36 cellular contexts compared by ENCODE assay signal in genomic region chr13:23365652-23366051, GRCh38.
"Had no signal": no experiment of that assay in that cellular context is flagged by ENCODE, and none has a peak within 500 bp of the region (broad histone marks: within the 10 kb centered on the region; RNA-seq: fewer than 3 reads in every experiment).

No MANE protein-coding gene starts in this region.

- H3K4me2 ChIP-seq: smooth muscle cell had no signal

- H3K9me3 Mint-ChIP-seq: activated naive CD4-positive, alpha-beta T cell treated with anti-CD3 and anti-CD28 coated beads, Interleukin-2, amount 50 U/mL, for 24 hours; activated naive CD8-positive, alpha-beta T cell treated with anti-CD3 and anti-CD28 coated beads, Interleukin-2, amount 50 U/mL, for 24 hours; activated T-helper 2 cell treated with anti-CD3 and anti-CD28 coated beads, Interferon-gamma antibody, Interleukin-2, Interleukin-4, amounts not matched to agents 10 μg/mL and 5 μg/mL and 100 μg/mL, durations not matched to agents 14 hours and 24 hours and 36 hours; endodermal cell; immature natural killer cell; memory B cell; naive thymus-derived CD4-positive, alpha-beta T cell; stimulated activated naive B cell treated with anti-CD40 and anti-IgM and Interleukin-4, amounts not matched to agents 10 μg/mL and 1 μg/mL and 100 μg/mL, for 72 hours; T-helper 2 cell treated with Interferon-gamma antibody and Interleukin-4, amounts not matched to agents 5 μg/mL and 100 μg/mL, for 36 hours had no signal

- H3K27ac ChIP-seq: breast epithelium, epithelial cell of prostate, esophagus squamous epithelium, heart left ventricle, pancreas, psoas muscle, sigmoid colon, stomach, thyroid gland, upper lobe of left lung, vagina had no signal

- ATAC-seq: activated CD4-positive, alpha-beta T cell treated with anti-CD3 and anti-CD28 coated beads for 36 hours; activated CD8-positive, alpha-beta memory T cell treated with anti-CD3 and anti-CD28 coated beads, Interleukin-2, amount 10 ng/mL, durations not matched to agents 7 days and 5 days; activated CD8-positive, alpha-beta T cell treated with anti-CD3 and anti-CD28 coated beads, Interleukin-2, amount 10 ng/mL, durations not matched to agents 7 days and 5 days; activated naive CD8-positive, alpha-beta T cell treated with anti-CD3 and anti-CD28 coated beads, Interleukin-2, amount 50 U/mL, for 24 hours; heart left ventricle; left colon; naive thymus-derived CD4-positive, alpha-beta T cell; pancreas; psoas muscle; stimulated activated naive B cell treated with anti-CD40 and anti-IgM and Interleukin-4, amounts not matched to agents 10 μg/mL and 1 μg/mL and 100 μg/mL, for 72 hours had no signal

- H3K9me3 ChIP-seq: breast epithelium, esophagus squamous epithelium, heart left ventricle, pancreas, psoas muscle, sigmoid colon, stomach, thyroid gland, upper lobe of left lung, vagina had no signal

- DNase-seq: activated CD4-positive, alpha-beta T cell treated with anti-CD3 and anti-CD28 coated beads for 36 hours; activated CD4-positive, CD25-positive, alpha-beta regulatory T cell; activated CD8-positive, alpha-beta memory T cell treated with anti-CD3 and anti-CD28 coated beads, Interleukin-2, amount 10 ng/mL, durations not matched to agents 7 days and 5 days; activated CD8-positive, alpha-beta T cell treated with anti-CD3 and anti-CD28 coated beads, Interleukin-2, amount 10 ng/mL, durations not matched to agents 7 days and 5 days; activated naive CD8-positive, alpha-beta T cell treated with anti-CD3 and anti-CD28 coated beads, Interleukin-2, amount 50 U/mL, for 24 hours; activated T-cell treated with anti-CD3 and anti-CD28 coated beads, Interleukin-2, amount 50 U/mL, for 48 hours; amygdala; central memory CD4-positive, alpha-beta T cell; endodermal cell; esophagus squamous epithelium; heart left ventricle; hypothalamus; immature natural killer cell; kidney; left colon; midbrain; naive thymus-derived CD4-positive, alpha-beta T cell; nucleus accumbens; pancreas; psoas muscle; sigmoid colon; stimulated activated CD4-positive, alpha-beta T cell treated with anti-CD3 and anti-CD28 coated beads, Interleukin-1b, Interleukin-23, amount 100 ng/mL, for 48 hours; stimulated activated CD4-positive, alpha-beta T cell treated with anti-CD3 and anti-CD28 coated beads, Interleukin-4, amount 100 ng/mL, for 4 hours; stimulated activated CD8-positive, alpha-beta memory T cell treated with anti-CD3 and anti-CD28 coated beads, Interleukin-4, amount 100 ng/mL, for 48 hours; stimulated activated naive B cell treated with anti-CD40 and anti-IgM and Interleukin-4, amounts not matched to agents 10 μg/mL and 1 μg/mL and 100 μg/mL, for 72 hours; stomach; thyroid gland; upper lobe of left lung had no signal

- H3K4me3 Mint-ChIP-seq: activated CD4-positive, alpha-beta T cell treated with anti-CD3 and anti-CD28 coated beads for 36 hours; activated CD8-positive, alpha-beta memory T cell treated with anti-CD3 and anti-CD28 coated beads, Interleukin-2, amount 10 ng/mL, durations not matched to agents 7 days and 5 days; activated CD8-positive, alpha-beta T cell treated with anti-CD3 and anti-CD28 coated beads, Interleukin-2, amount 10 ng/mL, durations not matched to agents 7 days and 5 days; activated naive CD4-positive, alpha-beta T cell treated with anti-CD3 and anti-CD28 coated beads, Interleukin-2, amount 50 U/mL, for 24 hours; activated naive CD8-positive, alpha-beta T cell treated with anti-CD3 and anti-CD28 coated beads, Interleukin-2, amount 50 U/mL, for 24 hours; endodermal cell; immature natural killer cell; memory B cell; naive thymus-derived CD4-positive, alpha-beta T cell; stimulated activated naive B cell treated with anti-CD40 and anti-IgM and Interleukin-4, amounts not matched to agents 10 μg/mL and 1 μg/mL and 100 μg/mL, for 72 hours; T-helper 2 cell treated with Interferon-gamma antibody and Interleukin-4, amounts not matched to agents 5 μg/mL and 100 μg/mL, for 36 hours had no signal

- H3K4me1 ChIP-seq: breast epithelium, esophagus squamous epithelium, pancreas, psoas muscle, sigmoid colon, stomach, thyroid gland, upper lobe of left lung, vagina had no signal

- H3K4me3 ChIP-seq: breast epithelium, esophagus squamous epithelium, heart left ventricle, pancreas, psoas muscle, sigmoid colon, smooth muscle cell, stomach, thyroid gland, upper lobe of left lung, vagina had no signal

- H3K27me3 ChIP-seq: breast epithelium, esophagus squamous epithelium, heart left ventricle, pancreas, sigmoid colon, stomach, thyroid gland, upper lobe of left lung, vagina had no signal

- H3K4me1 Mint-ChIP-seq: activated CD4-positive, alpha-beta T cell treated with anti-CD3 and anti-CD28 coated beads for 36 hours; activated CD8-positive, alpha-beta memory T cell treated with anti-CD3 and anti-CD28 coated beads, Interleukin-2, amount 10 ng/mL, durations not matched to agents 7 days and 5 days; activated naive CD8-positive, alpha-beta T cell treated with anti-CD3 and anti-CD28 coated beads, Interleukin-2, amount 50 U/mL, for 24 hours; endodermal cell; immature natural killer cell; memory B cell had no signal

- H3K27ac Mint-ChIP-seq: activated CD4-positive, alpha-beta T cell treated with anti-CD3 and anti-CD28 coated beads for 36 hours; activated CD8-positive, alpha-beta memory T cell treated with anti-CD3 and anti-CD28 coated beads, Interleukin-2, amount 10 ng/mL, durations not matched to agents 7 days and 5 days; activated CD8-positive, alpha-beta T cell treated with anti-CD3 and anti-CD28 coated beads, Interleukin-2, amount 10 ng/mL, durations not matched to agents 7 days and 5 days; activated naive CD4-positive, alpha-beta T cell treated with anti-CD3 and anti-CD28 coated beads, Interleukin-2, amount 50 U/mL, for 24 hours; activated naive CD8-positive, alpha-beta T cell treated with anti-CD3 and anti-CD28 coated beads, Interleukin-2, amount 50 U/mL, for 24 hours; activated T-helper 2 cell treated with anti-CD3 and anti-CD28 coated beads, Interferon-gamma antibody, Interleukin-2, Interleukin-4, amounts not matched to agents 10 μg/mL and 5 μg/mL and 100 μg/mL, durations not matched to agents 14 hours and 24 hours and 36 hours; endodermal cell; immature natural killer cell; memory B cell; naive thymus-derived CD4-positive, alpha-beta T cell; stimulated activated naive B cell treated with anti-CD40 and anti-IgM and Interleukin-4, amounts not matched to agents 10 μg/mL and 1 μg/mL and 100 μg/mL, for 72 hours; T-helper 2 cell treated with Interferon-gamma antibody and Interleukin-4, amounts not matched to agents 5 μg/mL and 100 μg/mL, for 36 hours had no signal

- H3K27me3 Mint-ChIP-seq: activated CD4-positive, alpha-beta T cell treated with anti-CD3 and anti-CD28 coated beads for 36 hours; activated CD8-positive, alpha-beta memory T cell treated with anti-CD3 and anti-CD28 coated beads, Interleukin-2, amount 10 ng/mL, durations not matched to agents 7 days and 5 days; activated naive CD4-positive, alpha-beta T cell treated with anti-CD3 and anti-CD28 coated beads, Interleukin-2, amount 50 U/mL, for 24 hours; activated naive CD8-positive, alpha-beta T cell treated with anti-CD3 and anti-CD28 coated beads, Interleukin-2, amount 50 U/mL, for 24 hours; memory B cell; naive thymus-derived CD4-positive, alpha-beta T cell; stimulated activated naive B cell treated with anti-CD40 and anti-IgM and Interleukin-4, amounts not matched to agents 10 μg/mL and 1 μg/mL and 100 μg/mL, for 72 hours had no signal

- H3K36me3 ChIP-seq: pancreas had no signal
